ENCODE assay signal across 26 cellular contexts in the genomic region with DNA sequence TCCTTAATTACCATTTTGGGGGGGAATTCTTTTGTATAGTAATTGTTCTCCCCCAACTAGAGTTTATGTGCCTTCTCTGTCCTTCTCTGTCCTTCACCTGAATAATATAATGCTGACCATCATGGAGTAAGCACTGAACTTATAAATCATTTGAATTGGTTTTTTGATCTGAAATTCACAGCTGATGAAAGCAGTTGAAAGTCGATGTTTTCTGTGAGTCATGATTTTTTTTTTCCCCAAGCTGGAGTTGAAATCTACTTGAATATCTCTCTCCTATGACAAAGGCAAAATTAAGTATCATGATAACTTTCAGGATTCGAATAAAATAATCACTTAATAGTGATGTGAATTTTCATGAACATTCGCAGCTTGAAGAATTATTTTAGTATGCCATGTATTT.
DNase-seq lines count a peak whose midpoint lies in the region; ATAC-seq and TF ChIP-seq lines count a peak whose summit lies in the region.
"Had no signal": no experiment of that assay in that cellular context is flagged by ENCODE, and none has a peak within 500 bp of the region (broad histone marks: within the 10 kb centered on the region; RNA-seq: fewer than 3 reads in every experiment).

No MANE protein-coding gene starts in this region.

- H2AFZ ChIP-seq in mesenchymal stem cell (ENCODE audit: low read depth, low read length): no peak overlapping the region

- no peak overlapping the region for H3K27ac ChIP-seq in mesenchymal stem cell (ENCODE audit: low read length, poor library complexity, severe bottlenecking)
- H3K27ac ChIP-seq: A549, HL-60, Peyer's patch, SJSA1 had no signal

- H3K9ac ChIP-seq in mesenchymal stem cell (ENCODE audit: low read length): peak overlapping the region; percentile 56

- H3K36me3 Mint-ChIP-seq in activated CD4-positive, alpha-beta memory T cell treated with anti-CD3 and anti-CD28 coated beads for 36 hours: no peaks in the 10 kb centered on the region
- H3K36me3 Mint-ChIP-seq: CD8-positive, alpha-beta memory T cell had no signal

- WGBS in mesenchymal stem cell: no CpG with 5 or more reads among the region's 3 CpGs

- intact Hi-C loops in activated CD4-positive, alpha-beta memory T cell treated with anti-CD3 and anti-CD28 coated beads for 36 hours (cut with micrococcal nuclease): no loop called here

- no peak overlapping the region for H3K4me3 Mint-ChIP-seq in activated CD4-positive, alpha-beta memory T cell treated with anti-CD3 and anti-CD28 coated beads for 36 hours
- H3K4me3 Mint-ChIP-seq: CD8-positive, alpha-beta memory T cell; H9; HFFc6 had no signal

- H3K27ac Mint-ChIP-seq in activated CD4-positive, alpha-beta memory T cell treated with anti-CD3 and anti-CD28 coated beads for 36 hours: no peak overlapping the region
- H3K27ac Mint-ChIP-seq: H9, HFFc6 had no signal

- H3K79me1 ChIP-seq in mesenchymal stem cell (replicated peaks; ENCODE audit: low read length, poor library complexity, severe bottlenecking): no peaks in the 10 kb centered on the region

- no peak overlapping the region for H3K23ac ChIP-seq in mesenchymal stem cell (ENCODE audit: low read length in 2 of 2)

- peak; percentile 60 for DNase-seq in AG10803 (ENCODE audit: low read depth)
- DNase-seq in NCI-H460 (ENCODE audit: extremely low read depth, low read depth): peak; percentile 23
- peak; percentile 26 for DNase-seq in choroid plexus epithelial cell (ENCODE audit: low read depth)
- DNase-seq in mesenchymal stem cell: no peak
- no peak for DNase-seq in activated CD4-positive, alpha-beta T cell treated with anti-CD3 and anti-CD28 coated beads for 4 hours
- no peak for DNase-seq in stimulated activated CD4-positive, alpha-beta T cell treated with anti-CD3 and anti-CD28 coated beads, Interleukin-2, amount 100 ng/mL, for 24 hours
- no peak for DNase-seq in activated CD4-positive, alpha-beta memory T cell treated with anti-CD3 and anti-CD28 coated beads for 36 hours
- DNase-seq: AML-193; C1 segment of cervical spinal cord; CD8-positive, alpha-beta memory T cell; H9; HFFc6; KBM-7; NCI-H1092; NCI-H1436 treated with DMSO at 0.1 percent for 48 hours; NCI-H1930; NCI-H345; NCI-H524 treated with DMSO at 0.1 percent for 48 hours; NCI-H82; Peyer's patch had no signal

- no peak overlapping the region for H3K14ac ChIP-seq in mesenchymal stem cell (ENCODE audit: low read length in 2 of 2)

- H3K4me1 ChIP-seq in mesenchymal stem cell (ENCODE audit: control insufficient read depth, insufficient read depth, low read depth, low read length): no peaks in the 10 kb centered on the region
- H3K4me1 ChIP-seq: A549, Peyer's patch, SJSA1 had no signal

- no peaks in the 10 kb centered on the region for H3K9me3 ChIP-seq in mesenchymal stem cell (ENCODE audit: control insufficient read depth, low read length)
- H3K9me3 ChIP-seq: A549, Peyer's patch, SJSA1 had no signal

- no peaks in the 10 kb centered on the region for H3K27me3 Mint-ChIP-seq in activated CD4-positive, alpha-beta memory T cell treated with anti-CD3 and anti-CD28 coated beads for 36 hours
- H3K27me3 Mint-ChIP-seq: CD8-positive, alpha-beta memory T cell had no signal

- ATAC-seq in GM21528 (IDR thresholded peaks at IDR 0.05; ENCODE audit: low FRiP score, unreplicated experiment): no peak
- ATAC-seq: A549, HepG2, Right ventricle myocardium inferior had no signal

- H3K4me1 Mint-ChIP-seq in activated CD4-positive, alpha-beta memory T cell treated with anti-CD3 and anti-CD28 coated beads for 36 hours (ENCODE audit: low read depth): no peaks in the 10 kb centered on the region
- H3K4me1 Mint-ChIP-seq: H9 had no signal

- no peak overlapping the region for H2BK15ac ChIP-seq in mesenchymal stem cell (ENCODE audit: low read depth, poor library complexity, severe bottlenecking)

- H3K36me3 ChIP-seq in mesenchymal stem cell (ENCODE audit: control insufficient read depth in 1 of 2, insufficient read depth in 2 of 2, low read depth in 1 of 2, low read length in 2 of 2): no peaks in the 10 kb centered on the region
- H3K36me3 ChIP-seq: Peyer's patch, SJSA1 had no signal

- no peak overlapping the region for H2AK5ac ChIP-seq in mesenchymal stem cell (ENCODE audit: low read length, severe bottlenecking)

- H3K27me3 ChIP-seq in mesenchymal stem cell (ENCODE audit: control insufficient read depth in 1 of 2, insufficient read depth in 1 of 2, low read length in 2 of 2): no peaks in the 10 kb centered on the region
- H3K27me3 ChIP-seq: Peyer's patch, SJSA1 had no signal

- no peak overlapping the region for H2BK5ac ChIP-seq in mesenchymal stem cell (ENCODE audit: low read depth, low read length, poor library complexity, severe bottlenecking)

- H3K4me3 ChIP-seq in AG10803 (ENCODE audit: low read length) (no peak overlapping the region), choroid plexus epithelial cell (ENCODE audit: low read depth, low read length) (no peak overlapping the region), mesenchymal stem cell (ENCODE audit: insufficient read depth in 1 of 2, low read depth in 1 of 2, low read length in 2 of 2) (no peak overlapping the region)
- H3K4me3 ChIP-seq: A549, Peyer's patch, SJSA1 had no signal

- H4K8ac ChIP-seq in mesenchymal stem cell (ENCODE audit: low read length): no peak overlapping the region

- POLR2A ChIA-PET in activated CD4-positive, alpha-beta memory T cell treated with anti-CD3 and anti-CD28 coated beads for 36 hours (lab: Charles Lee): no interaction called here

- peaks cover 2% of the 10 kb centered on the region for H3K9me3 Mint-ChIP-seq in activated CD4-positive, alpha-beta memory T cell treated with anti-CD3 and anti-CD28 coated beads for 36 hours
- H3K9me3 Mint-ChIP-seq: CD8-positive, alpha-beta memory T cell; H9; HFFc6 had no signal

- CTCF ChIA-PET in activated CD4-positive, alpha-beta memory T cell treated with anti-CD3 and anti-CD28 coated beads for 36 hours (lab: Charles Lee): no interaction called here

- no peak overlapping the region for H2BK12ac ChIP-seq in mesenchymal stem cell (ENCODE audit: low read length in 2 of 2)

- no peak overlapping the region for H3K18ac ChIP-seq in mesenchymal stem cell (ENCODE audit: low read depth in 1 of 2, low read length in 2 of 2)

- no peak overlapping the region for H2BK120ac ChIP-seq in mesenchymal stem cell (ENCODE audit: low read depth, low read length)

- TF ChIP-seq CTCF in AG10803 (conservative IDR thresholded peaks at IDR 0.05; ENCODE audit: low read length) (no peak), choroid plexus epithelial cell (conservative IDR thresholded peaks at IDR 0.05; ENCODE audit: low read depth, low read length) (no peak)

- no peak overlapping the region for H3K4ac ChIP-seq in mesenchymal stem cell (ENCODE audit: low read depth in 1 of 2, low read length in 2 of 2)

- H4K91ac ChIP-seq in mesenchymal stem cell (ENCODE audit: low read length): no peak overlapping the region

- H3K4me2 ChIP-seq in mesenchymal stem cell (ENCODE audit: low read length, poor library complexity, severe bottlenecking): no peak overlapping the region
- H3K4me2 ChIP-seq: A549 had no signal

Comparison
In these comparisons a context has a peak if more than half of its experiments do, and no peak if none do; other contexts are left out.
1. DNase-seq: peak in AG10803 (single experiment), NCI-H460 (single experiment) and choroid plexus epithelial cell (single experiment); none in mesenchymal stem cell (single experiment), activated CD4-positive, alpha-beta T cell treated with anti-CD3 and anti-CD28 coated beads for 4 hours (0 of 2), stimulated activated CD4-positive, alpha-beta T cell treated with anti-CD3 and anti-CD28 coated beads, Interleukin-2, amount 100 ng/mL, for 24 hours (0 of 2) and activated CD4-positive, alpha-beta memory T cell treated with anti-CD3 and anti-CD28 coated beads for 36 hours (single experiment).